13 cellular contexts compared by ENCODE assay signal in the genomic region with DNA sequence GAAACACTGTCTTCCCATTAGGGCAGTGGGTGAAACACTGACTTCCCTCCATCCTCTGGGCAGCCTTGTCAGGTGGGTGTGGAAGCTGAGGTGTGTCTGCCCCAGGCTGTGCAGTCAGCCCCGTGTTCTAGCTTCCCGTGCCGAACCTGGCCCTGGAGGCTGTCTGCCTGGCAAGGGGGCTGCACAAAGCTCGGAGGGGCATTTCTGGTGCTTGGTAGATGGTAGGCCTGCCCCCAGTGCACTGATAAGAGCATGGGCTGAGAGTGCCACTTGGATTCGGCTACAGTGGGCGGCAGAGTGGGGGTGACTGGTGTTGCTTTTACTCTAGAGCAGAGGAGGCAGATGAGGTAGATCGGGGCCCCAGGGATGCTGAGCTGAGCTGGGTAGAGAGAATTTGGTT. TPM values are rescaled to one million over a fixed set of nuclear protein-coding genes. Genes with fewer than 3 reads are reported as not detected.
DNase-seq lines count a peak whose midpoint lies in the region; FAIRE-seq and TF ChIP-seq lines count a peak whose summit lies in the region.
"Had no signal": no experiment of that assay in that cellular context is flagged by ENCODE, and none has a peak within 500 bp of the region (broad histone marks: within the 10 kb centered on the region; RNA-seq: fewer than 3 reads in every experiment).

No MANE protein-coding gene starts in this region.

- peaks cover 12% of the 10 kb centered on the region for H3K9me1 ChIP-seq in keratinocyte (ENCODE audit: control insufficient read depth, extremely low read depth, insufficient read depth, low read length)

- H2AFZ ChIP-seq in GM23248 (no peak overlapping the region), keratinocyte (ENCODE audit: control insufficient read depth, low read length) (no peak overlapping the region)

- H3K9me3 ChIP-seq in BLaER1 (0 out of 2 replicates have a peak, but pooled peaks cover 3% of the 10 kb centered on the region), GM23248 (ENCODE audit: low read depth) (no peaks in the 10 kb centered on the region), breast epithelium (no peaks in the 10 kb centered on the region), keratinocyte (ENCODE audit: control insufficient read depth, low read depth, low read length) (no peaks in the 10 kb centered on the region), SJCRH30 (replicated peaks) (no peaks in the 10 kb centered on the region)
- H3K9me3 ChIP-seq: mucosa of descending colon had no signal

- peaks cover 30% of the 10 kb centered on the region for H3F3A ChIP-seq in GM23248 (ENCODE audit: insufficient read depth)

- H3K27me3 ChIP-seq in BLaER1 (no peaks in the 10 kb centered on the region), GM23248 (replicated peaks; ENCODE audit: insufficient read depth) (no peaks in the 10 kb centered on the region), breast epithelium (no peaks in the 10 kb centered on the region), keratinocyte (ENCODE audit: control insufficient read depth, extremely low read depth, insufficient read depth, low read length) (no peaks in the 10 kb centered on the region), SJCRH30 (no peaks in the 10 kb centered on the region)

- H3K4me3 ChIP-seq in BLaER1, result no peak overlapping the region
- no peak overlapping the region for H3K4me3 ChIP-seq in GM23248
- no peak overlapping the region for H3K4me3 ChIP-seq in breast epithelium
- no peak overlapping the region for H3K4me3 ChIP-seq in keratinocyte (ENCODE audit: control insufficient read depth in 2 of 3, extremely low read depth in 1 of 3, insufficient read depth in 2 of 3, low read depth in 1 of 3, low read length in 3 of 3)
- H3K4me3 ChIP-seq in SJCRH30, result no peak overlapping the region
- H3K4me3 ChIP-seq: mucosa of descending colon had no signal

- peaks cover 78% of the 10 kb centered on the region for H3K4me1 ChIP-seq in BLaER1
- H3K4me1 ChIP-seq in GM23248 (ENCODE audit: insufficient read depth), result peaks cover 44% of the 10 kb centered on the region
- H3K4me1 ChIP-seq in breast epithelium, result peaks cover 8 to 27% of the 10 kb centered on the region in 2 donors
- H3K4me1 ChIP-seq in keratinocyte (ENCODE audit: control insufficient read depth, extremely low read depth, insufficient read depth, low read length), result peaks cover 38% of the 10 kb centered on the region
- peaks cover 33% of the 10 kb centered on the region for H3K4me1 ChIP-seq in SJCRH30

- 75 to 80% methylated on average over 7 of the region's 7 CpGs for WGBS in GM23248 (ENCODE audit: low coverage in 1 of 2, low lambda C conversion rate in 2 of 2, missing lambda C conversion rate in 2 of 2), 2 experiments

- peak overlapping the region; percentile 52; the same call in 1 of the 2 replicates for H3K4me2 ChIP-seq in BLaER1
- peak overlapping the region; percentile 82 for H3K4me2 ChIP-seq in GM23248 (ENCODE audit: unreplicated experiment)
- peak overlapping the region; percentile 76 for H3K4me2 ChIP-seq in keratinocyte (ENCODE audit: control insufficient read depth, extremely low read depth, insufficient read depth, low read depth, low read length)

- in situ Hi-C loops in GM23248 (cut with MboI), result loop anchor here (25.0 kb wide), 1 partner anchor 393 kb away; no protein-coding TSS in a partner anchor

- peaks cover 58% of the 10 kb centered on the region for H3K36me3 ChIP-seq in BLaER1
- no peaks in the 10 kb centered on the region for H3K36me3 ChIP-seq in GM23248 (ENCODE audit: low read depth)
- no peaks in the 10 kb centered on the region for H3K36me3 ChIP-seq in breast epithelium
- peaks cover 0 to 4% of the 10 kb centered on the region in 2 experiments for H3K36me3 ChIP-seq in keratinocyte (ENCODE audit: control insufficient read depth in 2 of 2, extremely low read depth in 1 of 2, insufficient read depth in 2 of 2, low read length in 2 of 2)
- peaks cover 3% of the 10 kb centered on the region; the same call in 1 of the 2 replicates for H3K36me3 ChIP-seq in SJCRH30

- TF ChIP-seq CTCF in breast epithelium (IDR thresholded peaks at IDR 0.05) (no peak), keratinocyte (optimal IDR thresholded peaks at IDR 0.05 in 1 of 3, IDR thresholded peaks at IDR 0.05 in 1 of 3, conservative IDR thresholded peaks at IDR 0.05 in 1 of 3; ENCODE audit: extremely low read depth in 1 of 3, insufficient read depth in 2 of 3, low read length in 3 of 3) (no peak)

- intact Hi-C loops in breast epithelium (cut with DNase I; ENCODE audit: low total_unique reads), result no loop called here

- H3K27ac ChIP-seq in BLaER1, result no peak overlapping the region
- peak overlapping the region; percentile 58 for H3K27ac ChIP-seq in GM23248
- peak overlapping the region; percentile 81 to 83 for H3K27ac ChIP-seq in breast epithelium
- H3K27ac ChIP-seq in keratinocyte (ENCODE audit: control insufficient read depth, insufficient read depth, low read length), result peak overlapping the region; percentile 95
- no peak overlapping the region for H3K27ac ChIP-seq in SJCRH30
- H3K27ac ChIP-seq: C4-2B had no signal

- no peaks in the 10 kb centered on the region for H3K9me2 ChIP-seq in GM23248 (ENCODE audit: insufficient read depth)

- DNase-seq in GM23248, result no peak
- DNase-seq in breast epithelium (ENCODE audit: low spot score in 2 of 2), result no peak
- no peak for DNase-seq in keratinocyte (ENCODE audit: low read depth, low spot score)
- no peak for DNase-seq in SJCRH30
- no peak for DNase-seq in stimulated activated naive CD4-positive, alpha-beta T cell treated with Interleukin-2 at 50 U/mL for 16 hours (lab: John Stamatoyannopoulos, UW)
- no peak for DNase-seq in RPMI8226
- no peak for DNase-seq in activated gamma-delta T cell (lab: John Stamatoyannopoulos, UW)
- DNase-seq: mucosa of descending colon, NCI-H1092, NCI-H446 had no signal

- no peak for TF ChIP-seq POLR2A in breast epithelium (IDR thresholded peaks at IDR 0.05)

- H3K9ac ChIP-seq in BLaER1 (no peak overlapping the region), GM23248 (no peak overlapping the region), keratinocyte (ENCODE audit: control insufficient read depth, extremely low read depth, insufficient read depth, low read length) (peak overlapping the region; percentile 77)

- FAIRE-seq in keratinocyte (lab: Jason Lieb, UNC), result no peak
- FAIRE-seq: GM18507 had no signal

- dilution Hi-C loops in keratinocyte (cut with MboI; ENCODE audit: extremely low pct_ligation_motif_present, low sequenced_read_pairs), result no loop called here

- H4K20me1 ChIP-seq in BLaER1 (peaks cover 100% of the 10 kb centered on the region), GM23248 (ENCODE audit: insufficient read depth) (peaks cover 8% of the 10 kb centered on the region; the same call in 1 of the 2 replicates), keratinocyte (ENCODE audit: control insufficient read depth, extremely low read depth, insufficient read depth, low read length) (peaks cover 7% of the 10 kb centered on the region)

- H3K79me2 ChIP-seq in GM23248 (ENCODE audit: insufficient read depth) (peaks cover 100% of the 10 kb centered on the region), keratinocyte (ENCODE audit: control insufficient read depth, insufficient read depth, low read length) (peaks cover 95% of the 10 kb centered on the region)

RNA-seq across cellular contexts. Expression of gene IGF1R, which starts 21.3 kb away (rescaled TPM):
- 23.6 and 48.6 TPM in 2 replicates for total RNA-seq in GM23248 (2014; rRNA removed; shearing (Covaris generic))
- polyA plus RNA-seq in GM23248 (2016; fragmentation: Nextera tagmentation; extraction: Ambion mirVana), result 22.0 and 26.5 TPM in 2 replicates
- 100 to 1,000 TPM in 2 of 3 donors, 10 to 100 TPM in 1; 61.8 to 146 (median 103) TPM for total RNA-seq in breast epithelium
- 13.3 to 30.0 TPM (median 14.5 TPM) in 3 replicates for polyA plus RNA-seq in keratinocyte
- 11.4 TPM for polyA plus RNA-seq in keratinocyte (2011; ENCODE audit: low read depth)
- polyA plus RNA-seq in keratinocyte (2011; cell fraction: cytosol; rRNA removed), result 11.8 and 16.3 TPM in 2 replicates
- 128 and 154 TPM in 2 replicates for polyA plus RNA-seq in keratinocyte (2011; cell fraction: nucleus; rRNA removed)
- 16.4 and 36.9 TPM in 2 replicates for polyA plus RNA-seq in keratinocyte (2012; ENCODE audit: low replicate concordance)
- polyA minus RNA-seq in keratinocyte, result 90.6 to 247 TPM (median 137 TPM) in 3 replicates
- polyA minus RNA-seq in keratinocyte (2011; cell fraction: cytosol; rRNA and poly(A)+ RNA removed), result 58.3 TPM
- 247 and 446 TPM in 2 replicates for polyA minus RNA-seq in keratinocyte (2011; cell fraction: nucleus; rRNA and poly(A)+ RNA removed)
- total RNA-seq in SJCRH30 (2014; rRNA removed; shearing (Covaris generic)), result 22.4 and 24.1 TPM in 2 replicates

Comparison
In these comparisons a context has a peak if more than half of its experiments do, and no peak if none do; other contexts are left out.
1. H3K27ac ChIP-seq: peak in GM23248 (single experiment), breast epithelium (2 of 2) and keratinocyte (single experiment); none in BLaER1 (single experiment) and SJCRH30 (single experiment).
2. Peak in every context shown above with its lines, with median percentiles within 50 percentile points of each other: H3K4me2 ChIP-seq.